In genomic region chr17:42275527-42276358, GRCh38 we compare ENCODE assay signal across 8 cellular contexts. TPM values are rescaled to one million over a fixed set of nuclear protein-coding genes. Genes with fewer than 3 reads are reported as not detected.
DNase-seq lines count a peak whose midpoint lies in the region; ATAC-seq and TF ChIP-seq lines count a peak whose summit lies in the region.

No MANE protein-coding gene starts in this region.

- WGBS in lower leg skin, 2 donors, result 0 to 1% methylated on average over 20 to 42 of the region's 82 CpGs

- peak; percentile 21 for DNase-seq in NCI-H1694 treated with DMSO at 0.1 percent for 48 hours (lab: John Stamatoyannopoulos, UW)
- no peak for DNase-seq in NCI-H1694 (lab: John Stamatoyannopoulos, UW)
- peak; percentile 38 for DNase-seq in T-helper 9 cell
- DNase-seq in caudate nucleus (lab: John Stamatoyannopoulos, UW), result peak in 11 of 61 donors; percentile 16 to 69 (median 34)
- no peak for DNase-seq in lower leg skin (ENCODE audit: low spot score in 2 of 2)
- DNase-seq in stimulated activated CD8-positive, alpha-beta memory T cell treated with anti-CD3 and anti-CD28 coated beads, Interleukin-7, amount 100 ng/mL, for 24 hours (ENCODE audit: low read depth), result peak; percentile 14
- no peak for DNase-seq in putamen (ENCODE audit: low spot score)

- TF ChIP-seq CTCF in lower leg skin (IDR thresholded peaks at IDR 0.05), result no peak

- peak overlapping the region; percentile 86 for H3K4me3 ChIP-seq in lower leg skin (ENCODE audit: low read depth, poor library complexity, severe bottlenecking)

- intact Hi-C loops in lower leg skin (cut with DNase I; ENCODE audit: low total_unique reads), result no loop called here

- peak; percentile 30 for ATAC-seq in HG03159 (IDR thresholded peaks at IDR 0.05; ENCODE audit: unreplicated experiment)

- TF ChIP-seq POLR2A in lower leg skin (IDR thresholded peaks at IDR 0.05), result peak in 1 of 2 donors; percentile 53

- H3K27ac ChIP-seq in caudate nucleus (ENCODE audit: low read depth, low read length), result peak overlapping the region; percentile 26

RNA-seq across cellular contexts. Expression of gene STAT5B, which starts 0.4 kb away (rescaled TPM):
- total RNA-seq in lower leg skin, result 10 to 100 TPM; 40.2 to 72.4 (median 50.5) TPM

RNA-seq across cellular contexts. Expression of gene STAT5A, which starts 12.6 kb away (rescaled TPM):
- 10 to 100 TPM; 25.1 to 60.9 (median 48.0) TPM for total RNA-seq in lower leg skin

Comparison
In these comparisons a context has a peak if more than half of its experiments do, and no peak if none do; other contexts are left out.
1. DNase-seq: peak in NCI-H1694 treated with DMSO at 0.1 percent for 48 hours (single experiment), T-helper 9 cell (single experiment) and stimulated activated CD8-positive, alpha-beta memory T cell treated with anti-CD3 and anti-CD28 coated beads, Interleukin-7, amount 100 ng/mL, for 24 hours (single experiment); none in NCI-H1694 (single experiment), lower leg skin (0 of 2) and putamen (single experiment).